In the genomic region with DNA sequence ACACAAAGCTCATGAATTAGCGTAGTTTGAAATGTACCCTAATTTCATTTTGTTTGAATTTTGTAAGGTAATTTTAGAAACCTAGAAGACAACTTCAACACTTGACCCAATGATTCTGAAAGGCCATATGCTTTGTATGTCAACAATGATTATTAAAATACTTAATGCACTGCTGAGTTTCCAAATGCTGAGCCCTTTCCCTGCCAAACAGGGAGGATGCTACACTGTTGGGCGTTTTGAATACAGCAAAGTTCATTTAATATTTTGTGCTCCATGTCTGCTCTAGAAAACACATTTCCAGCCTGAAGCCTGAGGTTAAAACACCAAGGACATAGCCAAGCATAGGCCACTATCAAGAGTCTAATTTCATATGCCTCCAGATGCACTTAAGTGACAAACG, we compare ENCODE assay signal across 20 cellular contexts.
DNase-seq lines count a peak whose midpoint lies in the region; FAIRE-seq and TF ChIP-seq lines count a peak whose summit lies in the region.
"Had no signal": no experiment of that assay in that cellular context is flagged by ENCODE, and none has a peak within 500 bp of the region (broad histone marks: within the 10 kb centered on the region; RNA-seq: fewer than 3 reads in every experiment).

No MANE protein-coding gene starts in this region.

- no peak overlapping the region for H3K4me2 ChIP-seq in osteoblast (ENCODE audit: insufficient read depth, low read length)
- H3K4me2 ChIP-seq in GM23248 (ENCODE audit: unreplicated experiment), result no peak overlapping the region
- H3K4me2 ChIP-seq: A549 had no signal

- H3K27ac ChIP-seq in osteoblast (ENCODE audit: low read depth, low read length) (no peak overlapping the region), GM23248 (no peak overlapping the region)
- H3K27ac ChIP-seq: 22Rv1; A549; BLaER1 treated with 17β-estradiol and CSF1 and Interleukin-3, amounts not matched to agents 10 nM and 100 nM; C4-2B had no signal

- no peaks in the 10 kb centered on the region for H3K9me3 ChIP-seq in osteoblast (ENCODE audit: low read depth, low read length)
- H3K9me3 ChIP-seq in GM23248 (ENCODE audit: low read depth), result no peaks in the 10 kb centered on the region
- H3K9me3 ChIP-seq: A549; BLaER1 treated with 17β-estradiol and CSF1 and Interleukin-3, amounts not matched to agents 10 nM and 100 nM; Caco-2 had no signal

- H3K27me3 ChIP-seq in osteoblast (ENCODE audit: insufficient read depth, low read length) (no peaks in the 10 kb centered on the region), GM23248 (replicated peaks; ENCODE audit: insufficient read depth) (no peaks in the 10 kb centered on the region)
- H3K27me3 ChIP-seq: BLaER1 treated with 17β-estradiol and CSF1 and Interleukin-3, amounts not matched to agents 10 nM and 100 nM had no signal

- no peak overlapping the region for H3K9ac ChIP-seq in GM23248
- H3K9ac ChIP-seq: BLaER1 treated with 17β-estradiol and CSF1 and Interleukin-3, amounts not matched to agents 10 nM and 100 nM had no signal

- H3K4me1 ChIP-seq in osteoblast (ENCODE audit: insufficient read depth, low read length) (no peaks in the 10 kb centered on the region), GM23248 (ENCODE audit: insufficient read depth) (no peaks in the 10 kb centered on the region)
- H3K4me1 ChIP-seq: A549, Caco-2 had no signal

- no peaks in the 10 kb centered on the region for H3F3A ChIP-seq in GM23248 (ENCODE audit: insufficient read depth)

- H3K9me2 ChIP-seq in GM23248 (ENCODE audit: insufficient read depth), result no peaks in the 10 kb centered on the region

- H3K4me3 ChIP-seq in osteoblast (ENCODE audit: insufficient read depth, low read length) (no peak overlapping the region), GM23248 (no peak overlapping the region)
- H3K4me3 ChIP-seq: A549; BLaER1 treated with 17β-estradiol and CSF1 and Interleukin-3, amounts not matched to agents 10 nM and 100 nM; GM12878 had no signal

- peak; percentile 96 for DNase-seq in G401 (ENCODE audit: low spot score)
- no peak for DNase-seq in GM12891 (ENCODE audit: insufficient read length, low spot score)
- DNase-seq in cerebellar nuclear complex (lab: John Stamatoyannopoulos, UW), result peak; percentile 27 to 82
- DNase-seq in osteoblast (ENCODE audit: insufficient read length, low spot score, missing footprints), result peak; percentile 15
- DNase-seq in GDM1 (lab: John Stamatoyannopoulos, UW), result no peak
- DNase-seq in GM23248, result no peak
- no peak for DNase-seq in OCI-M2 (lab: John Stamatoyannopoulos, UW; ENCODE audit: unreplicated experiment)
- DNase-seq: AML-193; Caco-2; Calu3; CD4-positive, alpha-beta T cell; CD8-positive, alpha-beta T cell; DMS79 treated with DMSO at 0.1 percent for 48 hours had no signal

- FAIRE-seq in GM12891 (lab: Jason Lieb, UNC), result peak; percentile 60
- FAIRE-seq: A549, D721Med, GM12878, GM19239 had no signal

- WGBS in GM23248 (ENCODE audit: low coverage in 1 of 2, low lambda C conversion rate in 2 of 2, missing lambda C conversion rate in 2 of 2), 2 experiments, result 40 to 45% methylated on average over 3 of the region's 3 CpGs

- TF ChIP-seq POLR2A in GM12891 (IDR thresholded peaks at IDR 0.05; ENCODE audit: low read depth, low read length), result no peak

- H3K79me2 ChIP-seq in osteoblast (ENCODE audit: insufficient read depth, low read length), result no peaks in the 10 kb centered on the region
- H3K79me2 ChIP-seq in GM23248 (ENCODE audit: insufficient read depth), result no peaks in the 10 kb centered on the region

- in situ Hi-C loops in G401 (cut with HindIII; ENCODE audit: low sequenced_read_pairs) (no loop called here), GM23248 (cut with MboI) (no loop called here)

- H4K20me1 ChIP-seq in osteoblast (ENCODE audit: insufficient read depth, low read length) (no peaks in the 10 kb centered on the region), GM23248 (ENCODE audit: insufficient read depth) (no peaks in the 10 kb centered on the region)
- H4K20me1 ChIP-seq: BLaER1 treated with 17β-estradiol and CSF1 and Interleukin-3, amounts not matched to agents 10 nM and 100 nM had no signal

- TF ChIP-seq CTCF in osteoblast (IDR thresholded peaks at IDR 0.05; ENCODE audit: extremely low read depth, low read depth, low read length), result no peak

- H2AFZ ChIP-seq in osteoblast (ENCODE audit: low read length) (no peak overlapping the region), GM23248 (no peak overlapping the region)

- no peaks in the 10 kb centered on the region for H3K36me3 ChIP-seq in osteoblast (ENCODE audit: insufficient read depth, low read length)
- no peaks in the 10 kb centered on the region for H3K36me3 ChIP-seq in GM23248 (ENCODE audit: low read depth)
- H3K36me3 ChIP-seq: BLaER1 treated with 17β-estradiol and CSF1 and Interleukin-3, amounts not matched to agents 10 nM and 100 nM had no signal

TF ChIP-seq in GM12891, 5 proteins besides CTCF, POLR2A, EP300 and RAD21:
- no peak for TF ChIP-seq POLR2AphosphoS5 (IDR thresholded peaks at IDR 0.05; ENCODE audit: low read depth, low read length)
- TF ChIP-seq TAF1 (IDR thresholded peaks at IDR 0.05; ENCODE audit: low read depth, low read length), result no peak
- no peak for TF ChIP-seq POU2F2 (IDR thresholded peaks at IDR 0.05; ENCODE audit: low read depth, low read length)
- TF ChIP-seq SPI1 (IDR thresholded peaks at IDR 0.05; ENCODE audit: low read depth, low read length), result no peak
- TF ChIP-seq PAX5 (IDR thresholded peaks at IDR 0.05; ENCODE audit: insufficient read depth, low read length, severe bottlenecking), result no peak

Comparison
In these comparisons a context has a peak if more than half of its experiments do, and no peak if none do; other contexts are left out.
1. DNase-seq: peak in G401 (single experiment), cerebellar nuclear complex (2 of 2) and osteoblast (single experiment); none in GM12891 (single experiment), GDM1 (single experiment), GM23248 (single experiment) and OCI-M2 (single experiment).